In genomic region chr1:58823481-58824010, GRCh38 we compare ENCODE assay signal across 13 cellular contexts.
DNase-seq lines count a peak whose midpoint lies in the region; ATAC-seq lines count a peak whose summit lies in the region.
"Had no signal": no experiment of that assay in that cellular context is flagged by ENCODE, and none has a peak within 500 bp of the region (broad histone marks: within the 10 kb centered on the region; RNA-seq: fewer than 3 reads in every experiment).

No MANE protein-coding gene starts in this region.

- DNase-seq in HPDE6-E6E7 (ENCODE audit: extremely low spot score) (peak; percentile 80), amniotic epithelial cell (ENCODE audit: low read depth) (peak; percentile 90), hepatic stellate cell (ENCODE audit: low spot score) (peak; percentile 68), activated T-cell treated with anti-CD3 and anti-CD28 coated beads for 4 hours (no peak)
- no peak for DNase-seq in activated CD4-positive, alpha-beta T cell treated with anti-CD3 and anti-CD28 coated beads, Interleukin-2, amount 50 U/mL, for 1 hour
- DNase-seq: colonic mucosa, upper lobe of left lung had no signal

- ATAC-seq in HG02678 (IDR thresholded peaks at IDR 0.05; ENCODE audit: unreplicated experiment): no peak
- no peak for ATAC-seq in HG03175 (IDR thresholded peaks at IDR 0.05; ENCODE audit: unreplicated experiment)
- ATAC-seq: GM12878, HepG2 had no signal

- peak overlapping the region; percentile 70 for H3K27ac ChIP-seq in ACC112 (ENCODE audit: low read depth, low read length)
- H3K27ac ChIP-seq: BLaER1 treated with 17β-estradiol and CSF1 and Interleukin-3, amounts not matched to agents 10 nM and 100 nM; colonic mucosa had no signal

- H3K27me3 ChIP-seq in ACC112 (ENCODE audit: insufficient read depth, low read length): no peaks in the 10 kb centered on the region
- H3K27me3 ChIP-seq: BLaER1 treated with 17β-estradiol and CSF1 and Interleukin-3, amounts not matched to agents 10 nM and 100 nM; colonic mucosa; upper lobe of left lung had no signal

- H3K36me3 ChIP-seq in ACC112 (ENCODE audit: insufficient read depth, low read length): peaks cover 10% of the 10 kb centered on the region
- H3K36me3 ChIP-seq: colonic mucosa, upper lobe of left lung had no signal

- H3K4me3 ChIP-seq in ACC112 (ENCODE audit: low read depth, low read length): no peak overlapping the region
- H3K4me3 ChIP-seq: BLaER1 treated with 17β-estradiol and CSF1 and Interleukin-3, amounts not matched to agents 10 nM and 100 nM; colonic mucosa; GM12878; upper lobe of left lung had no signal

- H3K79me2 ChIP-seq in ACC112 (ENCODE audit: control insufficient read depth, insufficient read depth, low read length, unreplicated experiment): no peaks in the 10 kb centered on the region

- H3K4me1 ChIP-seq in ACC112 (ENCODE audit: control insufficient read depth, insufficient read depth, low read length, unreplicated experiment): peaks cover 24% of the 10 kb centered on the region
- H3K4me1 ChIP-seq: colonic mucosa had no signal

- peak overlapping the region; percentile 34 for H2AFZ ChIP-seq in ACC112 (ENCODE audit: low read length, unreplicated experiment)

Comparison
In these comparisons a context has a peak if more than half of its experiments do, and no peak if none do; other contexts are left out.
1. DNase-seq: peak in HPDE6-E6E7 (single experiment), amniotic epithelial cell (single experiment) and hepatic stellate cell (single experiment); none in activated CD4-positive, alpha-beta T cell treated with anti-CD3 and anti-CD28 coated beads, Interleukin-2, amount 50 U/mL, for 1 hour (single experiment) and activated T-cell treated with anti-CD3 and anti-CD28 coated beads for 4 hours (single experiment).